1 cellular context compared by ENCODE assay signal in the genomic region with DNA sequence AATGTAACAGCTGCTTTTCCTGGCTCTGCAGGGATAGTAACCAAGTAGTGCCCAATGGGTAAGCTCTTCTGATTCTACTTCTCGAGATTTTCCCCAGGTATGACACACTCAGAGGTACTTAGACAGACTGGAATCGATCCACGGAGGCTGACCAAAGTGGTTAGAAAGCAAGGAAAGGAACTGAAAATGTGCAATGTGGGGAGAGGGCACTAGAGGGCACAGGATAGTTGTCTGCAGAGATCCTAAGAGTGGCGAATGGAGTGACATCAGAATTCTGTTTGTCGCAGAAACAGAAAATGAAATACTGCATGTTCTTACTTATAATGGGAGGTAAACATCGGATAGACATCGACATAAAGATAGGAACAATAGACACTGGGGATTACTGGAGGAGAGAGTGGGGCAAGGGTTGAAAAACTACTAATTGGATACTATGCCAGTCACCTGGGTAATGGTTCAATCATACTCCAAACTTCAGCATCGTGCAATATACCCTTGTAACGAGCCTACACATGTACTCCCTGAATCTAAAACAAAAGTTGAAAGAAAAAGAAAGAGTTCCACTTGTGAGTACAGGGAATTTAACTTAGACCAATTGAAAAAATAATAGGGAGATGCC.
TF ChIP-seq lines count a peak whose summit lies in the region.

No MANE protein-coding gene starts in this region.

TF ChIP-seq in IMR-90, 13 proteins besides CTCF, POLR2A, EP300 and RAD21 (continued from another document):
- TF ChIP-seq SMC3 (IDR thresholded peaks at IDR 0.05; ENCODE audit: low read depth, low read length) (no peak), CEBPB (IDR thresholded peaks at IDR 0.05; ENCODE audit: low read depth, low read length) (no peak)
